ENCODE assay signal across 11 cellular contexts in the genomic region with DNA sequence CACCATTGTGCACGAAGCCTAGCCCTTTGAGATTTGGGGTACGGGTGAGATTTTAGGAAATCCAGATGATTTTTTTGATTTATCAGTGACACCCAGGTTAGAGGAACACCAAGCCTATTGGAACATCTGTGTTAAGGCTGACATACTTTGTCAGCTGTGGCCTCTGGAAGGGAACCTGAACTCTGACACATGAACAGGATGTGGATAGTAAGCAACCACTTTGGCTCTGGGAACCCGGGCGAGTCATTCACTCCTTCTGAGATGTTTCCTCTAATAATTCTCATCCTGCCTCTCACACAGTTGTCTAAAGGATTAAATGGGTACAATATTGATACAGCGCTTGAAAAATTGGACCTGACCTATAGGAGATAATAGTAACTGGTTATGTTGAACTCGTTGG.
DNase-seq lines count a peak whose midpoint lies in the region; FAIRE-seq and TF ChIP-seq lines count a peak whose summit lies in the region.
"Had no signal": no experiment of that assay in that cellular context is flagged by ENCODE, and none has a peak within 500 bp of the region (broad histone marks: within the 10 kb centered on the region; RNA-seq: fewer than 3 reads in every experiment).

No MANE protein-coding gene starts in this region.

- H3K36me3 Mint-ChIP-seq in astrocyte (ENCODE audit: low read depth, unreplicated experiment): no peaks in the 10 kb centered on the region

- peaks cover 24% of the 10 kb centered on the region for H3K4me1 ChIP-seq in astrocyte (ENCODE audit: insufficient read depth, low read length)

- H3K9me3 ChIP-seq in astrocyte (ENCODE audit: insufficient read depth, low read depth, low read length): no peaks in the 10 kb centered on the region
- H3K9me3 ChIP-seq: thoracic aorta had no signal

- no peak overlapping the region for H2AFZ ChIP-seq in astrocyte (ENCODE audit: low read depth, low read length)

- H3K27ac Mint-ChIP-seq in astrocyte (ENCODE audit: unreplicated experiment): peak overlapping the region; percentile 92

- H3K4me2 ChIP-seq in astrocyte (ENCODE audit: low read length): peak overlapping the region; percentile 24

- H3K4me1 Mint-ChIP-seq in astrocyte (ENCODE audit: low read depth, unreplicated experiment): peaks cover 40% of the 10 kb centered on the region

- DNase-seq in NK-92 treated with Interleukin-12 subunit alpha and Interleukin-12 subunit beta, amount 100 ng/mL, for 24 hours (lab: John Stamatoyannopoulos, UW): peak; percentile 4
- DNase-seq in NK-92 (lab: John Stamatoyannopoulos, UW; ENCODE audit: unreplicated experiment): no peak
- peak; percentile 94 for DNase-seq in LHCN-M2 (ENCODE audit: low read depth)
- DNase-seq in astrocyte (ENCODE audit: low read depth): peak; percentile 68
- DNase-seq in renal cortical epithelial cell (ENCODE audit: low read depth): peak; percentile 69
- no peak for DNase-seq in NCI-H1417 (lab: John Stamatoyannopoulos, UW)
- no peak for DNase-seq in NCI-H2029 treated with DMSO at 0.1 percent for 48 hours (lab: John Stamatoyannopoulos, UW)
- DNase-seq in hippocampal formation (lab: John Stamatoyannopoulos, UW): no peak
- DNase-seq: amygdala had no signal

- no peaks in the 10 kb centered on the region for H3K27me3 Mint-ChIP-seq in astrocyte (ENCODE audit: low read depth, unreplicated experiment)

- H3K4me3 Mint-ChIP-seq in astrocyte (ENCODE audit: unreplicated experiment): peak overlapping the region; percentile 35

- TF ChIP-seq CTCF in astrocyte (IDR thresholded peaks at IDR 0.05; ENCODE audit: insufficient read depth, low read depth, low read length): no peak

- FAIRE-seq in astrocyte (lab: Jason Lieb, UNC): peak; percentile 67
- FAIRE-seq: A204.1 had no signal

- no peaks in the 10 kb centered on the region for H3K9me3 Mint-ChIP-seq in astrocyte (ENCODE audit: unreplicated experiment)

- H3K36me3 ChIP-seq in astrocyte (ENCODE audit: insufficient read depth, low read length): no peaks in the 10 kb centered on the region
- H3K36me3 ChIP-seq: thoracic aorta had no signal

- peak overlapping the region; percentile 35 for H3K27ac ChIP-seq in astrocyte (ENCODE audit: low read depth, low read length)

- H4K20me1 ChIP-seq in astrocyte (ENCODE audit: insufficient read depth, low read length): no peaks in the 10 kb centered on the region

- H3K79me2 ChIP-seq in astrocyte (ENCODE audit: insufficient read depth, low read length): peaks cover 3% of the 10 kb centered on the region

- H3K9ac ChIP-seq in astrocyte (ENCODE audit: low read length): no peak overlapping the region

- H3K4me3 ChIP-seq in astrocyte (ENCODE audit: insufficient read depth, low read depth, low read length): no peak overlapping the region
- H3K4me3 ChIP-seq: thoracic aorta had no signal

- no peaks in the 10 kb centered on the region for H3K27me3 ChIP-seq in astrocyte (ENCODE audit: insufficient read depth, low read length)

Comparison
In these comparisons a context has a peak if more than half of its experiments do, and no peak if none do; other contexts are left out.
1. DNase-seq: peak in NK-92 treated with Interleukin-12 subunit alpha and Interleukin-12 subunit beta, amount 100 ng/mL, for 24 hours (single experiment), LHCN-M2 (single experiment), astrocyte (single experiment) and renal cortical epithelial cell (single experiment); none in NK-92 (single experiment), NCI-H1417 (0 of 3), NCI-H2029 treated with DMSO at 0.1 percent for 48 hours (single experiment) and hippocampal formation (0 of 2).